12 cellular contexts compared by ENCODE assay signal in the genomic region with DNA sequence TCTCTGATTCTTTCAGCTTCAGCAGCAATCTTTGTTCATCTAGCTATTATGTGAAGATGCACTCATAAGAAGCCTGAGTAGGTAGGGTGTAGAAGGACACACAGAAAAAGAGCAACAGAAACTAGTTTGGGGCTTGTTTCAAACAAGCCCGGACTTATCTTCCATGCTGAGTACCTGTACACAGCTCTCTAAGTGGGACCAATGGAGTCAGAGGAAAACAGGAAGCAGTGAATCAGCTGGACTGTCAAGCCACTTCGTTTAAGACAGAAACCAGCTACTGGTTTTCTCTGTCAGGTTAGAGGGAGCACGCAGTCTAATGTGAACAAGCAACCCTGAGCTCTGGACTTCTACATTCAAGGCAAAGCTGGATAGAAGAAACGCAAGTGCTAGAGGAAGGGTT. TPM values are rescaled to one million over a fixed set of nuclear protein-coding genes. Genes with fewer than 3 reads are reported as not detected.
DNase-seq lines count a peak whose midpoint lies in the region; ATAC-seq and TF ChIP-seq lines count a peak whose summit lies in the region.
"Had no signal": no experiment of that assay in that cellular context is flagged by ENCODE, and none has a peak within 500 bp of the region (broad histone marks: within the 10 kb centered on the region; RNA-seq: fewer than 3 reads in every experiment).

No MANE protein-coding gene starts in this region.

- no TSS peak for BruUV-seq in Calu3 (replicated peaks; lab: Mats Ljungman, UMichigan)

- CTCF ChIA-PET in activated CD8-positive, alpha-beta T cell treated with anti-CD3 and anti-CD28 coated beads, Interleukin-2, amount 10 ng/mL, durations not matched to agents 7 days and 5 days (lab: Charles Lee), result interaction anchor here (1.0 to 1.9 kb wide), 2 partner anchors 15 to 36 kb away, joined by 3 to 7 read pairs; a partner anchor contains a TSS
- CTCF ChIA-PET in Calu3 (lab: Charles Lee), result no interaction called here

- H3K4me1 Mint-ChIP-seq in activated CD8-positive, alpha-beta T cell treated with anti-CD3 and anti-CD28 coated beads, Interleukin-2, amount 10 ng/mL, durations not matched to agents 7 days and 5 days (ENCODE audit: low read depth), result peaks cover 20% of the 10 kb centered on the region
- peaks cover 40% of the 10 kb centered on the region for H3K4me1 Mint-ChIP-seq in mesothelial cell of epicardium
- H3K4me1 Mint-ChIP-seq in Calu3 (ENCODE audit: low read depth, unreplicated experiment), result peaks cover 29% of the 10 kb centered on the region

- H3K9me3 Mint-ChIP-seq in activated CD8-positive, alpha-beta T cell treated with anti-CD3 and anti-CD28 coated beads, Interleukin-2, amount 10 ng/mL, durations not matched to agents 7 days and 5 days (ENCODE audit: insufficient read depth), result no peaks in the 10 kb centered on the region
- H3K9me3 Mint-ChIP-seq in mesothelial cell of epicardium (no peaks in the 10 kb centered on the region), Calu3 (ENCODE audit: low read depth, unreplicated experiment) (no peaks in the 10 kb centered on the region)
- H3K9me3 Mint-ChIP-seq: central memory CD8-positive, alpha-beta T cell had no signal

- TF ChIP-seq CTCF in mesothelial cell of epicardium (IDR thresholded peaks at IDR 0.05; ENCODE audit: unreplicated experiment) (no peak), Calu3 (IDR thresholded peaks at IDR 0.05; ENCODE audit: unreplicated experiment) (no peak)

- no peak for DNase-seq in activated CD8-positive, alpha-beta T cell treated with anti-CD3 and anti-CD28 coated beads, Interleukin-2, amount 10 ng/mL, durations not matched to agents 7 days and 5 days
- DNase-seq in mesothelial cell of epicardium (ENCODE audit: low spot score in 2 of 2, unreplicated experiment in 2 of 2), result no peak
- DNase-seq in mesenteric fat pad (ENCODE audit: low spot score), result no peak
- DNase-seq in SHP77 treated with DMSO at 0.1 percent for 48 hours (lab: John Stamatoyannopoulos, UW), result no peak
- DNase-seq in DMS 273 treated with DMSO at 0.1 percent for 48 hours (lab: John Stamatoyannopoulos, UW), result no peak
- no peak for DNase-seq in Calu3
- DNase-seq: NCI-H2029 treated with DMSO at 0.1 percent for 48 hours; stimulated activated CD4-positive, alpha-beta T cell treated with anti-CD3 and anti-CD28 coated beads, Interleukin-4, amount 100 ng/mL, for 4 hours; T1000 had no signal

- POLR2A ChIA-PET in activated CD8-positive, alpha-beta T cell treated with anti-CD3 and anti-CD28 coated beads, Interleukin-2, amount 10 ng/mL, durations not matched to agents 7 days and 5 days (lab: Charles Lee), result interaction anchor here (0.7 kb wide), 1 partner anchor 15 kb away, joined by 3 read pairs; no protein-coding TSS in a partner anchor

- ATAC-seq in GM18520 (IDR thresholded peaks at IDR 0.05; ENCODE audit: unreplicated experiment) (peak; percentile 40), HG02642 (IDR thresholded peaks at IDR 0.05; ENCODE audit: poor library complexity, unreplicated experiment) (peak; percentile 56)
- no peak for ATAC-seq in activated CD8-positive, alpha-beta T cell treated with anti-CD3 and anti-CD28 coated beads, Interleukin-2, amount 10 ng/mL, durations not matched to agents 7 days and 5 days

- intact Hi-C loops in Calu3 (cut with micrococcal nuclease; ENCODE audit: unreplicated experiment), result loop anchor here (5.0 kb wide), 1 partner anchor 37 kb away; no protein-coding TSS in a partner anchor

- H3K36me3 Mint-ChIP-seq in activated CD8-positive, alpha-beta T cell treated with anti-CD3 and anti-CD28 coated beads, Interleukin-2, amount 10 ng/mL, durations not matched to agents 7 days and 5 days (ENCODE audit: low read depth), result peaks cover 2% of the 10 kb centered on the region
- no peaks in the 10 kb centered on the region for H3K36me3 Mint-ChIP-seq in mesothelial cell of epicardium
- no peaks in the 10 kb centered on the region for H3K36me3 Mint-ChIP-seq in Calu3 (ENCODE audit: insufficient read depth, unreplicated experiment)

- H3K4me3 Mint-ChIP-seq in activated CD8-positive, alpha-beta T cell treated with anti-CD3 and anti-CD28 coated beads, Interleukin-2, amount 10 ng/mL, durations not matched to agents 7 days and 5 days, result no peak overlapping the region
- H3K4me3 Mint-ChIP-seq in mesothelial cell of epicardium (no peak overlapping the region), Calu3 (ENCODE audit: low read depth, unreplicated experiment) (no peak overlapping the region)
- H3K4me3 Mint-ChIP-seq: central memory CD8-positive, alpha-beta T cell had no signal

- peak overlapping the region; percentile 26 for H3K27ac Mint-ChIP-seq in activated CD8-positive, alpha-beta T cell treated with anti-CD3 and anti-CD28 coated beads, Interleukin-2, amount 10 ng/mL, durations not matched to agents 7 days and 5 days
- H3K27ac Mint-ChIP-seq in mesothelial cell of epicardium (peak overlapping the region; percentile 96), Calu3 (ENCODE audit: unreplicated experiment) (no peak overlapping the region)

- no peaks in the 10 kb centered on the region for H3K27me3 Mint-ChIP-seq in activated CD8-positive, alpha-beta T cell treated with anti-CD3 and anti-CD28 coated beads, Interleukin-2, amount 10 ng/mL, durations not matched to agents 7 days and 5 days (ENCODE audit: low read depth)
- no peaks in the 10 kb centered on the region for H3K27me3 Mint-ChIP-seq in mesothelial cell of epicardium (ENCODE audit: low read depth)
- no peaks in the 10 kb centered on the region for H3K27me3 Mint-ChIP-seq in Calu3 (ENCODE audit: unreplicated experiment)
- H3K27me3 Mint-ChIP-seq: central memory CD8-positive, alpha-beta T cell had no signal

RNA-seq across cellular contexts. Expression of a gene that starts 16.0 kb away (rescaled TPM):
- total RNA-seq in activated CD8-positive, alpha-beta T cell treated with anti-CD3 and anti-CD28 coated beads, Interleukin-2, amount 10 ng/mL, durations not matched to agents 7 days and 5 days, result 10 to 100 TPM; 11.0 to 11.6 TPM
- total RNA-seq in mesothelial cell of epicardium, result 21.2 to 24.1 TPM (median 21.7 TPM) in 3 replicates
- 22.1 TPM for total RNA-seq in mesenteric fat pad
- total RNA-seq in Calu3 (2022), result 8.3 and 13.0 TPM in 2 replicates
